In genomic region chr6:3522561-3523287, GRCh38 we compare ENCODE assay signal across 15 cellular contexts.
DNase-seq lines count a peak whose midpoint lies in the region; TF ChIP-seq lines count a peak whose summit lies in the region.
"Had no signal": no experiment of that assay in that cellular context is flagged by ENCODE, and none has a peak within 500 bp of the region (broad histone marks: within the 10 kb centered on the region; RNA-seq: fewer than 3 reads in every experiment).

No MANE protein-coding gene starts in this region.

- no peaks in the 10 kb centered on the region for H3K36me3 ChIP-seq in skeletal muscle satellite cell (ENCODE audit: insufficient read depth, low read length)
- H3K36me3 ChIP-seq: HAP-1 had no signal

- peaks cover 29% of the 10 kb centered on the region for H3K4me1 ChIP-seq in skeletal muscle satellite cell (ENCODE audit: control insufficient read depth, insufficient read depth, low read length)
- H3K4me1 ChIP-seq: HAP-1 had no signal

- no peak for TF ChIP-seq CTCF in RWPE1 (conservative IDR thresholded peaks at IDR 0.05; ENCODE audit: low read depth)

- H3K27me3 ChIP-seq in skeletal muscle satellite cell (ENCODE audit: control insufficient read depth, insufficient read depth, low read length): peaks cover 3% of the 10 kb centered on the region

- H3K4me2 ChIP-seq in skeletal muscle satellite cell (ENCODE audit: low read length): peak overlapping the region; percentile 43
- H3K4me2 ChIP-seq: KMS-11 had no signal

- H3K4me3 ChIP-seq in skeletal muscle satellite cell (ENCODE audit: low read length): no peak overlapping the region
- H3K4me3 ChIP-seq: HAP-1 had no signal

- POLR2A ChIA-PET in RWPE1 (lab: Yijun Ruan, JAX; ENCODE audit: low non-redundant PET): no interaction called here

- CTCF ChIA-PET in RWPE1 (lab: Yijun Ruan, JAX): no interaction called here

- H3K9ac ChIP-seq in skeletal muscle satellite cell (ENCODE audit: low read depth, low read length): no peak overlapping the region
- H3K9ac ChIP-seq: KMS-11 had no signal

- no peaks in the 10 kb centered on the region for H3K9me3 ChIP-seq in skeletal muscle satellite cell (replicated peaks; ENCODE audit: low read length)
- H3K9me3 ChIP-seq: HAP-1 had no signal

- DNase-seq in GM04503 (ENCODE audit: low read depth) (peak; percentile 65), RWPE1 (ENCODE audit: low spot score) (peak; percentile 64), fibroblast of gingiva (ENCODE audit: low read depth) (peak; percentile 28), foreskin melanocyte (no peak), T1000 (lab: John Stamatoyannopoulos, UW) (no peak), cerebellar cortex (ENCODE audit: low spot score) (no peak), NCI-H2227 (lab: John Stamatoyannopoulos, UW; ENCODE audit: unreplicated experiment) (no peak)
- DNase-seq: activated CD8-positive, alpha-beta memory T cell treated with anti-CD3 and anti-CD28 coated beads, Interleukin-2, amount 50 U/mL, for 48 hours; activated naive CD4-positive, alpha-beta T cell treated with anti-CD3 and anti-CD28 coated beads, Interleukin-2, amount 10 ng/mL, durations not matched to agents 7 days and 5 days; DND-41; NCI-H187; stimulated activated naive CD4-positive, alpha-beta T cell treated with Interleukin-2 at 50 U/mL for 16 hours had no signal

- H3K27ac ChIP-seq in RWPE1: peak overlapping the region; percentile 73
- H3K27ac ChIP-seq: KMS-11 had no signal

Comparison
In these comparisons a context has a peak if more than half of its experiments do, and no peak if none do; other contexts are left out.
1. DNase-seq: peak in GM04503 (single experiment), RWPE1 (single experiment) and fibroblast of gingiva (single experiment); none in foreskin melanocyte (single experiment), T1000 (single experiment), cerebellar cortex (single experiment) and NCI-H2227 (single experiment).